In the genomic region with DNA sequence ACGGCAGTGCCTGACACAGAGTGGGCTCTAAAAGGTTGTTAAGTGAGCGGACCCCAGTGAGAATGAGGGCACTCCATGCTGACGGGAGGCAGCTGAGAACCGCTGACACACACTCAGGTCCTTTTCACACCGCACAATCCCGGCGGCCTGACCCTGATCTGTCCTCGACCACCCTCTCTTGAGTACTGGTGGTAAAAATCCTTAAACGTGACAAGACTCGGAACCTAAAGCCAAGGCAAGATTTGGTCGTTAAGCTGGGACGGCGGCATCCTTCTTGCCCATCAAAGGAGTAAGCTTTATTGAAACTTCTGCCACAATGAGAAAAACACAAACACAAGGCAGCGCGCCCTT, we compare ENCODE assay signal across 8 cellular contexts. TPM values are rescaled to one million over a fixed set of nuclear protein-coding genes. Genes with fewer than 3 reads are reported as not detected.
DNase-seq lines count a peak whose midpoint lies in the region; ATAC-seq and TF ChIP-seq lines count a peak whose summit lies in the region.

No MANE protein-coding gene starts in this region.

- peaks cover 25% of the 10 kb centered on the region for H3K4me1 Mint-ChIP-seq in T-helper 17 cell
- peaks cover 33% of the 10 kb centered on the region for H3K4me1 Mint-ChIP-seq in nephron progenitor cell

- peaks cover 10% of the 10 kb centered on the region for H3K36me3 ChIP-seq in fibroblast of lung (ENCODE audit: control insufficient read depth, insufficient read depth, low read length)

- H3K9me3 ChIP-seq in T-helper 17 cell (ENCODE audit: control insufficient read depth, low read length, poor library complexity, severe bottlenecking) (no peaks in the 10 kb centered on the region), fibroblast of lung (ENCODE audit: control insufficient read depth, insufficient read depth, low read depth, low read length) (no peaks in the 10 kb centered on the region)

- ATAC-seq in GM18517 (IDR thresholded peaks at IDR 0.05; ENCODE audit: unreplicated experiment) (peak; percentile 11), HG03135 (IDR thresholded peaks at IDR 0.05; ENCODE audit: unreplicated experiment) (peak; percentile 12), T-helper 17 cell (peak; percentile 12)

- DNase-seq in AG08395 (ENCODE audit: low spot score) (peak; percentile 17), T-helper 17 cell (peak in 1 of 3 donors; percentile 6), fibroblast of lung (ENCODE audit: low read depth in 2 of 2) (peak; percentile 15 to 20), nephron progenitor cell (peak; percentile 37), DMS153 treated with DMSO at 0.1 percent for 48 hours (lab: John Stamatoyannopoulos, UW; ENCODE audit: unreplicated experiment) (no peak), OCI-M2 (lab: John Stamatoyannopoulos, UW; ENCODE audit: unreplicated experiment) (no peak)

- no peaks in the 10 kb centered on the region for H3K9me3 Mint-ChIP-seq in nephron progenitor cell

- peak overlapping the region; percentile 78 for H3K9ac ChIP-seq in fibroblast of lung (ENCODE audit: insufficient read depth, low read length)

- H3K27ac ChIP-seq in fibroblast of lung (ENCODE audit: insufficient read depth, low read length): peak overlapping the region; percentile 64

- no peaks in the 10 kb centered on the region for H3K27me3 Mint-ChIP-seq in T-helper 17 cell
- H3K27me3 Mint-ChIP-seq in nephron progenitor cell (ENCODE audit: low read depth, poor library complexity): no peaks in the 10 kb centered on the region

- H4K20me1 ChIP-seq in fibroblast of lung (ENCODE audit: control insufficient read depth, extremely low read depth, insufficient read depth, low read length): no peaks in the 10 kb centered on the region

- H3K4me1 ChIP-seq in fibroblast of lung (ENCODE audit: control insufficient read depth, extremely low read depth, insufficient read depth, low read length): peaks cover 2% of the 10 kb centered on the region

- TF ChIP-seq CTCF in fibroblast of lung (conservative IDR thresholded peaks at IDR 0.05 in 1 of 2, IDR thresholded peaks at IDR 0.05 in 1 of 2; ENCODE audit: low read depth in 1 of 2, low read length in 2 of 2) (no peak), nephron progenitor cell (IDR thresholded peaks at IDR 0.05) (no peak)

- H3K4me3 Mint-ChIP-seq in T-helper 17 cell (peak overlapping the region; percentile 98), nephron progenitor cell (peak overlapping the region; percentile 95)

- no peaks in the 10 kb centered on the region for H3K27me3 ChIP-seq in fibroblast of lung (ENCODE audit: control insufficient read depth, insufficient read depth, low read length)

- H3K27ac Mint-ChIP-seq in T-helper 17 cell (peak overlapping the region; percentile 93), nephron progenitor cell (peak overlapping the region; percentile 93)

- H2AFZ ChIP-seq in fibroblast of lung (ENCODE audit: low read length): peak overlapping the region; percentile 56

- peaks cover 32% of the 10 kb centered on the region for H3K79me2 ChIP-seq in fibroblast of lung (ENCODE audit: control insufficient read depth, insufficient read depth, low read length)

- peak overlapping the region; percentile 93 for H3K4me2 ChIP-seq in fibroblast of lung (ENCODE audit: extremely low read depth, insufficient read depth, low read length)

- peak overlapping the region; percentile 86 to 94 (median 88) for H3K4me3 ChIP-seq in fibroblast of lung (replicated peaks in 1 of 4; ENCODE audit: control extremely low read depth in 1 of 4, insufficient read depth in 1 of 4, low read depth in 3 of 4, low read length in 4 of 4)

- H3K36me3 Mint-ChIP-seq in T-helper 17 cell (ENCODE audit: low read depth): peaks cover 2% of the 10 kb centered on the region
- peaks cover 22% of the 10 kb centered on the region for H3K36me3 Mint-ChIP-seq in nephron progenitor cell (ENCODE audit: low read depth)

RNA-seq across cellular contexts. Expression of a gene that starts 0.6 kb away (rescaled TPM):
- total RNA-seq in T-helper 17 cell (10 to 100 TPM; 38.4 to 49.5 TPM), fibroblast of lung (98.1 and 107 TPM in 2 replicates)
- polyA plus RNA-seq in fibroblast of lung: 59.5 and 107 TPM in 2 replicates
- 38.8 and 52.6 TPM in 2 replicates for polyA plus RNA-seq in fibroblast of lung (2012)
- polyA minus RNA-seq in fibroblast of lung (ENCODE audit: low replicate concordance): 8.9 and 20.5 TPM in 2 replicates

Comparison
In these comparisons a context has a peak if more than half of its experiments do, and no peak if none do; other contexts are left out.
1. DNase-seq: peak in AG08395 (single experiment), fibroblast of lung (2 of 2) and nephron progenitor cell (single experiment); none in DMS153 treated with DMSO at 0.1 percent for 48 hours (single experiment) and OCI-M2 (single experiment).
2. Peak in every context shown above with its lines, with median percentiles within 50 percentile points of each other: ATAC-seq.